ENCODE assay signal across 6 cellular contexts in the genomic region with DNA sequence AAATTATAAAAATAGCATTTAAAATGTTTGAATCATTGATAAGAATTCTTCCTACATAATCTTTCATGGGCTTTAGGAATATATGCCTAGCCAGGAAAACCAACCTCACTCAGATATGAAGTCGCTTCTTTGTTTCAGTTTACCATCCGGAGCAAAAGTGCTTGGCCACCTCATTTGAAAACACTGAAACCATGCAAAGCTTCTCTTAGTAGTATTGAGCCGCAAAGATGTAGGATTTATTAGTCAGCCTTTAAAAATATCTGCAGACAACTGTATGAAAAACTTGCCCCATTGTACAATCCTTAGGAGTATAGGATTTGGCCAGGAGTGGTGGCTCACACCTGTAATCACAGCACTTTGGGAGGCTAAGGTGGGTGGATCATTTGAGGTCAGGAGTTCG.
"Had no signal": no experiment of that assay in that cellular context is flagged by ENCODE, and none has a peak within 500 bp of the region (broad histone marks: within the 10 kb centered on the region; RNA-seq: fewer than 3 reads in every experiment).

No MANE protein-coding gene starts in this region.

- H3K27ac Mint-ChIP-seq: GM23338, H9 had no signal

- H3K4me1 Mint-ChIP-seq: GM23338, H9 had no signal

- H3K9me3 Mint-ChIP-seq: GM23338, H9 had no signal

- H2AFZ ChIP-seq: GM23338 had no signal

- H3K4me3 ChIP-seq: GM23338, K562 had no signal

- ATAC-seq: GM23338, K562 had no signal

- H3K4me3 Mint-ChIP-seq: GM23338, H9 had no signal

- H3K4me2 ChIP-seq: GM23338 had no signal

- DNase-seq: H9, HCEC 1CT, IMR-90, KG1 had no signal
